8 cellular contexts compared by ENCODE assay signal in the genomic region with DNA sequence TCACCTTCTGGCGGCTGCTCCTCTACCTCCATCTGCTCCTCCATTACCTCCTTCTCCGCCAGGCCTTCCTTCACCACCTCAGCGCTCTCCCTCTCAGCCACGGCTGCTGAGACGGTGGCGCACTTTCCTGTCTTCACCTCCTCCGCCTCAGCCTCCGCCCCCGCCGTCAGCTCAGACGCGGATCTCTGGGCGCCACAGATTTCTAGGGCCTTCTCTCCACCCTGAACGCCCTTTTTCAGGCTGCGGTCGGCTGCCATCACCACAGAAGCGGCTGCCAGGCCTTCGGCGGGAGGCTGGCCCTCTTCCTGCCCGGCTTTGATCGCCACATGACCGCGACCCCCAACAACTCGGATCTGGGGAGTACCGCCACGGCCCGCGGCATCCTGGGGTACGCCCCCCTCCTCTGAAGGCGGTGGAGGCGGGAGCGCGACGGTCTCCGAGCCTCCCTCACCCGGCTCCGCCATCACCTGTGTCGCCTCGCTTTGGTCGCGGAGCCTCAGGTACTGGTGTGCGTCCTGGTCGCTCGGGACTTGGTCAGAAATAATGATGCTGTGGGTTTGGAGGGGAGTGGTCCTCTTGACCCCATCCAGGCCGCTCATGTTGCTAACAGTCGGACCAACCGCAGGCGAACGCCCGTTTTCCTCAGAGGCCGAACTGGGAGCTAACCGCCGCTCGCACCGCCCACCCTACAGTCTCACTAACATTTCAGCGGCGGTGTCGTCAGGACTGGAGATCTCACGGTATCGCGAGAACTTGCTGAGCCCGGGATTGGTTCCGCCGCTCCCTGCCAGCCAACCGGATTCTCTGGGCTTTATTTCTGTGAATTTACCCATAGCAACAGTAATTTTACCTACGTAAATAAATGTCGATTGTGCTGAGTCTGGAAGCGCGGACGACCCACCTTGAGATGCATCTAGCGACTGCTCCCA. TPM values are rescaled to one million over a fixed set of nuclear protein-coding genes. Genes with fewer than 3 reads are reported as not detected.
A peak's percentile ranks its signal among the peaks of the same experiment; 100 is the strongest.
DNase-seq lines count a peak whose midpoint lies in the region; TF ChIP-seq lines count a peak whose summit lies in the region.

A gene (minus strand): TSS at position 699 of the 929 bp plus-strand sequence. CDS start 100 bp downstream, at position 599.

- peak within 1 kb of the TSS; percentile 90 for H3K4me3 ChIP-seq in effector memory CD4-positive, alpha-beta T cell (ENCODE audit: insufficient read depth, low read depth, low read length, poor library complexity, severe bottlenecking)

- peaks cover 12% of the 10 kb centered on the region for H3K36me3 ChIP-seq in effector memory CD4-positive, alpha-beta T cell (ENCODE audit: control insufficient read depth, insufficient read depth, low read length)

- peaks cover 29% of the 10 kb centered on the region for H3K4me1 ChIP-seq in effector memory CD4-positive, alpha-beta T cell (ENCODE audit: control insufficient read depth, insufficient read depth, low read length, poor library complexity, severe bottlenecking)

- DNase-seq in COLO668 (lab: John Stamatoyannopoulos, UW; ENCODE audit: unreplicated experiment) (peak; percentile 89), GM20000 (ENCODE audit: low spot score) (peak; percentile 89), HT-29 (ENCODE audit: low spot score) (peak; percentile 98), NOMO-1 (lab: John Stamatoyannopoulos, UW; ENCODE audit: unreplicated experiment in 2 of 2) (peak; percentile 91 to 94), lung microvascular endothelial cell (ENCODE audit: low read depth in 2 of 2) (peak; percentile 98)
- peak; percentile 90 to 95 (median 92) for DNase-seq in effector memory CD4-positive, alpha-beta T cell
- peak; percentile 84 to 89 (median 88) for DNase-seq in stimulated activated CD4-positive, alpha-beta T cell treated with anti-CD3 and anti-CD28 coated beads, TNF-alpha, amount 100 ng/mL, for 48 hours (ENCODE audit: low read depth in 3 of 3)

- TF ChIP-seq CTCF in GM20000 (IDR thresholded peaks at IDR 0.05; ENCODE audit: extremely low read depth, missing control alignments) = no peak

- H3K9me3 ChIP-seq in effector memory CD4-positive, alpha-beta T cell (ENCODE audit: control insufficient read depth, low read length) = no peaks in the 10 kb centered on the region

- H3K27me3 ChIP-seq in effector memory CD4-positive, alpha-beta T cell (replicated peaks; ENCODE audit: control insufficient read depth, insufficient read depth, low read length, poor library complexity, severe bottlenecking) = no peaks in the 10 kb centered on the region

- POLR2A ChIA-PET in activated CD8-positive, alpha-beta memory T cell treated with anti-CD3 and anti-CD28 coated beads for 36 hours (lab: Charles Lee) = interaction anchor here (0.6 to 1.5 kb wide), 7 partner anchors 9 to 308 kb away, joined by 3 to 8 read pairs (median 3); a partner anchor contains a TSS

- H3K27ac ChIP-seq in effector memory CD4-positive, alpha-beta T cell (ENCODE audit: insufficient read depth, low read length, poor library complexity, severe bottlenecking) = peak within 1 kb of the TSS; percentile 99

- CTCF ChIA-PET in activated CD8-positive, alpha-beta memory T cell treated with anti-CD3 and anti-CD28 coated beads for 36 hours (lab: Charles Lee) = interaction anchor here (1.1 to 1.2 kb wide), 3 partner anchors 8 to 14 kb away, joined by 3 to 4 read pairs (median 3); no protein-coding TSS in a partner anchor

RNA-seq across cellular contexts. Expression of the gene that starts here (rescaled TPM):
- 62.6 and 63.2 TPM in 2 replicates for total RNA-seq in HT-29 (2014; rRNA removed; shearing (Covaris generic))
- 10 to 100 TPM; 47.7 to 48.5 TPM for total RNA-seq in activated CD8-positive, alpha-beta memory T cell treated with anti-CD3 and anti-CD28 coated beads for 36 hours
- 51.9 and 61.9 TPM in 2 replicates for total RNA-seq in lung microvascular endothelial cell

Comparison
In these comparisons a context has a peak if more than half of its experiments do, and no peak if none do; other contexts are left out.
1. Peak in every context shown above with its lines: DNase-seq, H3K4me3 ChIP-seq and H3K27ac ChIP-seq.